13 cellular contexts compared by ENCODE assay signal in the genomic region with DNA sequence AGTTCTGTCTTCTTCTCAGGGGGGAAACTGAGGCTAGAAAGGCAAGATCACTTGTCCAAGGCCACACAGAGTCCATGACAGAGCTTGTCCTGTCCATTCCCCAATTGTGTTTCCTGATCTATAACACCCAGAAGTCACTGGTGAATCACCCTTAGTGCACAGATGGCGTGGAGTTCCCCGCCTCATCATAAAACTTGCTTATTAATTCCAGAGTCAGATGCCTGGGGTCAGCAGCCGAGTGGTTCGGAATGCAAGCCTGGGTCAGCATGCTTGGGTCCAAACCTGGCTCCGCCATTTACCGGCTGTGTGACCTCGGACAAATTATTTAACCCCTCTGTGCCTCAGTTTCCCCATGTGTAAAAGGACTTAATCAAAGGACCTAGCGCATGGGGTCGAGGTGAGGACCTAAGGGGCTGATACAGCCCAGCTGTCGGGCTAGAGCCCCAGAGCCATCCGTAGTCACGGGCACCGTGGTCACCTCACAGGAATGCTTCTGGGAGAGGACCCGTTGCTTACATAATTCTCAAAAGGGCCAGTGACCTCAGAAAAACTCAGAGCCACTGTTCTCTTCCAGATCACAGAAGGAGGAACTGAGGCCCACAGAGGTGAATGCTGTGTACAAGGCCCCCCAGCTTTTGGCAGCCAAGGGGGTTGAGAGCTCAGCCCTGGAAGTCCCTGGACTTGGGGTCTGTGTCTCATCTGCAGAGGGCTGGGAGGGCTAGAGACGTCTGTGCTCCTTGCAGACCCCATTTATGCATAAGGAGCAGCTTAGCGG. TPM values are rescaled to one million over a fixed set of nuclear protein-coding genes. Genes with fewer than 3 reads are reported as not detected.
DNase-seq lines count a peak whose midpoint lies in the region; ATAC-seq and TF ChIP-seq lines count a peak whose summit lies in the region.
"Had no signal": no experiment of that assay in that cellular context is flagged by ENCODE, and none has a peak within 500 bp of the region (broad histone marks: within the 10 kb centered on the region; RNA-seq: fewer than 3 reads in every experiment).

No MANE protein-coding gene starts in this region.

- peak overlapping the region; percentile 87 to 98 (median 93) for H3K4me3 Mint-ChIP-seq in CD4-positive, CD25-positive, alpha-beta regulatory T cell
- peak overlapping the region; percentile 51 for H3K4me3 Mint-ChIP-seq in activated T-helper 1 cell treated with anti-CD3 and anti-CD28 coated beads, Interleukin-12 subunit alpha, Interleukin-12 subunit beta, Interleukin-2, Interleukin-4 antibody, amounts not matched to agents 30 ng/mL and 10 ng/mL and 1 ng/mL, durations not matched to agents 14 hours and 24 hours and 36 hours
- H3K4me3 Mint-ChIP-seq in neural progenitor cell, result no peak overlapping the region
- H3K4me3 Mint-ChIP-seq: endodermal cell had no signal

- H3K4me2 ChIP-seq in neural progenitor cell, result no peak overlapping the region

- peaks cover 65% of the 10 kb centered on the region for H3K4me1 ChIP-seq in CD4-positive, CD25-positive, alpha-beta regulatory T cell (ENCODE audit: control insufficient read depth, insufficient read depth, low read length, poor library complexity, severe bottlenecking)
- H3K4me1 ChIP-seq in mucosa of rectum (ENCODE audit: control insufficient read depth in 2 of 2, insufficient read depth in 2 of 2, low read length in 2 of 2), result peaks cover 27% of the 10 kb centered on the region in 2 donors
- H3K4me1 ChIP-seq in neural progenitor cell, result no peaks in the 10 kb centered on the region

- no peak overlapping the region for H3K9ac ChIP-seq in mucosa of rectum (ENCODE audit: low read depth in 1 of 2, low read length in 2 of 2)
- no peak overlapping the region for H3K9ac ChIP-seq in neural progenitor cell

- DNase-seq in CD4-positive, CD25-positive, alpha-beta regulatory T cell, result no peak
- DNase-seq in ELR (ENCODE audit: low read depth), result peak; percentile 29
- no peak for DNase-seq in activated T-helper 1 cell treated with anti-CD3 and anti-CD28 coated beads, Interleukin-12 subunit alpha, Interleukin-12 subunit beta, Interleukin-2, Interleukin-4 antibody, amounts not matched to agents 30 ng/mL and 10 ng/mL and 1 ng/mL, durations not matched to agents 14 hours and 24 hours and 36 hours (ENCODE audit: low spot score)
- no peak for DNase-seq in neural progenitor cell (ENCODE audit: low spot score)
- DNase-seq in HuH-7 (ENCODE audit: low spot score), result no peak

- no peaks in the 10 kb centered on the region for H3K27me3 ChIP-seq in CD4-positive, CD25-positive, alpha-beta regulatory T cell (ENCODE audit: control insufficient read depth, insufficient read depth, low read length)
- H3K27me3 ChIP-seq in mucosa of rectum (ENCODE audit: control insufficient read depth in 2 of 2, insufficient read depth in 2 of 2, low read length in 2 of 2) (no peaks in the 10 kb centered on the region), neural progenitor cell (no peaks in the 10 kb centered on the region)
- H3K27me3 ChIP-seq: thyroid gland had no signal

- no peaks in the 10 kb centered on the region for H3K36me3 ChIP-seq in CD4-positive, CD25-positive, alpha-beta regulatory T cell (ENCODE audit: control insufficient read depth, insufficient read depth, low read length)
- H3K36me3 ChIP-seq in mucosa of rectum (ENCODE audit: control insufficient read depth in 2 of 2, insufficient read depth in 2 of 2, low read length in 2 of 2) (no peaks in the 10 kb centered on the region), neural progenitor cell (no peaks in the 10 kb centered on the region)
- H3K36me3 ChIP-seq: thyroid gland had no signal

- H3F3A ChIP-seq in neural progenitor cell (ENCODE audit: low read depth), result no peaks in the 10 kb centered on the region

- H3K9me3 ChIP-seq in CD4-positive, CD25-positive, alpha-beta regulatory T cell (ENCODE audit: control insufficient read depth in 2 of 2, low read length in 2 of 2), result peaks cover 0 to 8% of the 10 kb centered on the region in 2 experiments
- H3K9me3 ChIP-seq in mucosa of rectum (ENCODE audit: control insufficient read depth in 2 of 2, low read length in 2 of 2) (peaks cover 0 to 2% of the 10 kb centered on the region in 2 donors), neural progenitor cell (ENCODE audit: low read depth) (no peaks in the 10 kb centered on the region)
- H3K9me3 ChIP-seq: thyroid gland had no signal

- H3K27ac Mint-ChIP-seq in CD4-positive, CD25-positive, alpha-beta regulatory T cell, result peak overlapping the region; percentile 96 to 99 (median 97)
- peak overlapping the region; percentile 70 for H3K27ac Mint-ChIP-seq in activated T-helper 1 cell treated with anti-CD3 and anti-CD28 coated beads, Interleukin-12 subunit alpha, Interleukin-12 subunit beta, Interleukin-2, Interleukin-4 antibody, amounts not matched to agents 30 ng/mL and 10 ng/mL and 1 ng/mL, durations not matched to agents 14 hours and 24 hours and 36 hours
- no peak overlapping the region for H3K27ac Mint-ChIP-seq in neural progenitor cell
- H3K27ac Mint-ChIP-seq: endodermal cell had no signal

- H3K4me1 Mint-ChIP-seq in CD4-positive, CD25-positive, alpha-beta regulatory T cell, result peaks cover 10 to 89% (median 45%) of the 10 kb centered on the region in 4 donors
- peaks cover 59% of the 10 kb centered on the region for H3K4me1 Mint-ChIP-seq in activated T-helper 1 cell treated with anti-CD3 and anti-CD28 coated beads, Interleukin-12 subunit alpha, Interleukin-12 subunit beta, Interleukin-2, Interleukin-4 antibody, amounts not matched to agents 30 ng/mL and 10 ng/mL and 1 ng/mL, durations not matched to agents 14 hours and 24 hours and 36 hours (ENCODE audit: low read depth)
- H3K4me1 Mint-ChIP-seq in neural progenitor cell, result peaks cover 5% of the 10 kb centered on the region
- H3K4me1 Mint-ChIP-seq: endodermal cell had no signal

- H3K36me3 Mint-ChIP-seq in CD4-positive, CD25-positive, alpha-beta regulatory T cell, result peaks cover 9% of the 10 kb centered on the region
- H3K36me3 Mint-ChIP-seq in activated T-helper 1 cell treated with anti-CD3 and anti-CD28 coated beads, Interleukin-12 subunit alpha, Interleukin-12 subunit beta, Interleukin-2, Interleukin-4 antibody, amounts not matched to agents 30 ng/mL and 10 ng/mL and 1 ng/mL, durations not matched to agents 14 hours and 24 hours and 36 hours (ENCODE audit: low read depth), result peaks cover 8% of the 10 kb centered on the region
- no peaks in the 10 kb centered on the region for H3K36me3 Mint-ChIP-seq in neural progenitor cell

- no peaks in the 10 kb centered on the region for H3K79me2 ChIP-seq in neural progenitor cell (ENCODE audit: low read depth)

- intact Hi-C loops in activated T-helper 1 cell treated with anti-CD3 and anti-CD28 coated beads, Interleukin-12 subunit alpha, Interleukin-12 subunit beta, Interleukin-2, Interleukin-4 antibody, amounts not matched to agents 30 ng/mL and 10 ng/mL and 1 ng/mL, durations not matched to agents 14 hours and 24 hours and 36 hours (cut with micrococcal nuclease), result loop anchor here (2.0 kb wide), 1 partner anchor 1197 kb away; no protein-coding TSS in a partner anchor

- no peaks in the 10 kb centered on the region for H4K20me1 ChIP-seq in neural progenitor cell (ENCODE audit: low read depth)

- peak overlapping the region; percentile 45 for H3K4me3 ChIP-seq in CD4-positive, CD25-positive, alpha-beta regulatory T cell (ENCODE audit: low read depth, low read length)
- H3K4me3 ChIP-seq in mucosa of rectum (ENCODE audit: low read length in 2 of 2) (no peak overlapping the region), neural progenitor cell (no peak overlapping the region)
- H3K4me3 ChIP-seq: thyroid gland had no signal

- no peak overlapping the region for H2AFZ ChIP-seq in neural progenitor cell (replicated peaks)

- TF ChIP-seq CTCF in neural progenitor cell (IDR thresholded peaks at IDR 0.05), result no peak

- H3K27ac ChIP-seq in CD4-positive, CD25-positive, alpha-beta regulatory T cell (ENCODE audit: insufficient read depth, low read length, poor library complexity, severe bottlenecking), result peak overlapping the region; percentile 91
- H3K27ac ChIP-seq in mucosa of rectum (ENCODE audit: low read depth in 2 of 2, low read length in 2 of 2), result peak overlapping the region; percentile 60 to 76
- H3K27ac ChIP-seq in neural progenitor cell, result no peak overlapping the region

- H3K27me3 Mint-ChIP-seq in CD4-positive, CD25-positive, alpha-beta regulatory T cell, result no peaks in the 10 kb centered on the region
- H3K27me3 Mint-ChIP-seq in activated T-helper 1 cell treated with anti-CD3 and anti-CD28 coated beads, Interleukin-12 subunit alpha, Interleukin-12 subunit beta, Interleukin-2, Interleukin-4 antibody, amounts not matched to agents 30 ng/mL and 10 ng/mL and 1 ng/mL, durations not matched to agents 14 hours and 24 hours and 36 hours (ENCODE audit: insufficient read depth), result peaks cover 20% of the 10 kb centered on the region
- H3K27me3 Mint-ChIP-seq in neural progenitor cell (ENCODE audit: insufficient read depth, low read depth), result peaks cover 13% of the 10 kb centered on the region

- ATAC-seq in CD4-positive, CD25-positive, alpha-beta regulatory T cell (ENCODE audit: low read depth in 2 of 2), result no peak
- no peak for ATAC-seq in GM18519 (IDR thresholded peaks at IDR 0.05; ENCODE audit: low FRiP score, unreplicated experiment)
- no peak for ATAC-seq in GM21737 (IDR thresholded peaks at IDR 0.05; ENCODE audit: unreplicated experiment)

- peaks cover 0 to 6% (median 1%) of the 10 kb centered on the region in 7 donors for H3K9me3 Mint-ChIP-seq in CD4-positive, CD25-positive, alpha-beta regulatory T cell
- peaks cover 21% of the 10 kb centered on the region for H3K9me3 Mint-ChIP-seq in activated T-helper 1 cell treated with anti-CD3 and anti-CD28 coated beads, Interleukin-12 subunit alpha, Interleukin-12 subunit beta, Interleukin-2, Interleukin-4 antibody, amounts not matched to agents 30 ng/mL and 10 ng/mL and 1 ng/mL, durations not matched to agents 14 hours and 24 hours and 36 hours
- H3K9me3 Mint-ChIP-seq in neural progenitor cell, result peaks cover 9% of the 10 kb centered on the region

RNA-seq across cellular contexts. Expression of a gene that starts 1.4 kb away (rescaled TPM):
- total RNA-seq in CD4-positive, CD25-positive, alpha-beta regulatory T cell, result 67.0 TPM
- 10 to 100 TPM; 12.4 to 33.1 (median 20.3) TPM for polyA plus RNA-seq in CD4-positive, CD25-positive, alpha-beta regulatory T cell
- total RNA-seq in activated T-helper 1 cell treated with anti-CD3 and anti-CD28 coated beads, Interleukin-12 subunit alpha, Interleukin-12 subunit beta, Interleukin-2, Interleukin-4 antibody, amounts not matched to agents 30 ng/mL and 10 ng/mL and 1 ng/mL, durations not matched to agents 14 hours and 24 hours and 36 hours, result 0.15 and 0.41 TPM in 2 replicates
- not detected in 2 replicates for total RNA-seq in neural progenitor cell (ENCODE audit: low replicate concordance)
- total RNA-seq: endodermal cell, glomerular endothelial cell, LHCN-M2 had no signal
- polyA plus RNA-seq: neural cell had no signal

Comparison
In these comparisons a context has a peak if more than half of its experiments do, and no peak if none do; other contexts are left out.
1. RNA of a gene that starts 1.4 kb away (total RNA-seq): 67.0 TPM in CD4-positive, CD25-positive, alpha-beta regulatory T cell (single experiment); 0.15 to 0.41 TPM in activated T-helper 1 cell treated with anti-CD3 and anti-CD28 coated beads, Interleukin-12 subunit alpha, Interleukin-12 subunit beta, Interleukin-2, Interleukin-4 antibody, amounts not matched to agents 30 ng/mL and 10 ng/mL and 1 ng/mL, durations not matched to agents 14 hours and 24 hours and 36 hours and not detected in neural progenitor cell; every median in the first group is over 10 times any median in the second.